ENCODE assay signal across 33 cellular contexts in the genomic region with DNA sequence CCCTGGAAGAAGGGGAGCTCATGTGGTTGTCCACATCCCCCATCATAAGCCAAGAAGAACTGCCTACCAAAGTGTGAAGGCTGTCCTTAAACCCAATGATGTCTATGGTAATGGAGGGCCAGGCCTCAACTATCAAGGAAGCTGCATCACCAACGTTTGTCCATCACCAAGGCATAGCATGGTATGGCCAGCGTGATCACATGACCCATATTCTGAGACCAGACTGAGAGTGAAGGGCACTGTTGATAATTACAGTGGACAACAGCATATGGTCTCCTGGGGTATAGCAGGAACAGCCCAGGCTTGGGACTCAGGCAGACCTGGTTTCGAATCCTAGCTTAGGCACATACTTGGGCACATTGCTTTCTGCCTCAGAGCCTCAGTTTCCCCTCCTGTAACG.
"Had no signal": no experiment of that assay in that cellular context is flagged by ENCODE, and none has a peak within 500 bp of the region (broad histone marks: within the 10 kb centered on the region; RNA-seq: fewer than 3 reads in every experiment).

No MANE protein-coding gene starts in this region.

- H3K4me3 ChIP-seq: SK-N-MC had no signal

- ATAC-seq: activated CD8-positive, alpha-beta memory T cell treated with anti-CD3 and anti-CD28 coated beads, Interleukin-2, amount 10 ng/mL, durations not matched to agents 7 days and 5 days; activated naive CD4-positive, alpha-beta T cell treated with anti-CD3 and anti-CD28 coated beads, Interleukin-2, amount 50 U/mL, for 72 hours; activated naive CD8-positive, alpha-beta T cell treated with anti-CD3 and anti-CD28 coated beads, Interleukin-2, amount 50 U/mL, for 24 hours; activated T-cell treated with anti-CD3 and anti-CD28 coated beads, Interleukin-2, amount 50 U/mL, for 4 hours; Panc1; Right ventricle myocardium inferior; T-cell had no signal

- DNase-seq: activated B cell treated with CpG ODN at 0.5 μM for 24 hours; activated CD4-positive, alpha-beta T cell treated with anti-CD3 and anti-CD28 coated beads for 1 hour; activated CD4-positive, alpha-beta T cell treated with anti-CD3 and anti-CD28 coated beads, Interleukin-2, amount 10 ng/mL, durations not matched to agents 24 days and 14 days; activated CD4-positive, alpha-beta T cell treated with anti-CD3 and anti-CD28 coated beads, Interleukin-2, amount 50 U/mL, for 48 hours; activated CD8-positive, alpha-beta memory T cell treated with anti-CD3 and anti-CD28 coated beads, Interleukin-2, amount 10 ng/mL, durations not matched to agents 7 days and 5 days; activated effector memory CD4-positive, alpha-beta T cell treated with anti-CD3 and anti-CD28 coated beads, Interleukin-2, amount 50 U/mL, for 16 hours; activated naive CD4-positive, alpha-beta T cell treated with Interleukin-2 at 50 U/mL for 16 hours; activated naive CD8-positive, alpha-beta T cell treated with anti-CD3 and anti-CD28 coated beads, Interleukin-2, amount 50 U/mL, for 24 hours; activated T-cell treated with anti-CD3 and anti-CD28 coated beads, Interleukin-2, amount 50 U/mL, for 4 hours; amygdala; Karpas-422; MM.1S; NCI-H1105 treated with DMSO at 0.1 percent for 48 hours; NCI-H1436 treated with DMSO at 0.1 percent for 48 hours; NCI-H2029; NCI-H2107; NCI-H2171 treated with DMSO at 0.1 percent for 48 hours; NCI-H510A treated with DMSO at 0.1 percent for 48 hours; NCI-H69; NK-92 treated with Interleukin-12 subunit alpha and Interleukin-12 subunit beta, amount 100 ng/mL, for 24 hours; OCI-M1; RPMI8226; T-cell; T-helper 2 cell; T1000 had no signal

- H3K9me3 Mint-ChIP-seq: activated B cell treated with CpG ODN at 0.5 μM for 24 hours; activated CD4-positive, alpha-beta T cell treated with anti-CD3 and anti-CD28 coated beads, Interleukin-2, amount 10 ng/mL, durations not matched to agents 24 days and 14 days; activated naive CD4-positive, alpha-beta T cell treated with anti-CD3 and anti-CD28 coated beads, Interleukin-2, amount 50 U/mL, for 72 hours; activated naive CD8-positive, alpha-beta T cell treated with anti-CD3 and anti-CD28 coated beads, Interleukin-2, amount 50 U/mL, for 24 hours; activated T-cell treated with anti-CD3 and anti-CD28 coated beads, Interleukin-2, amount 50 U/mL, for 4 hours; brain; central memory CD8-positive, alpha-beta T cell; T-cell had no signal

- H3K36me3 Mint-ChIP-seq: activated CD8-positive, alpha-beta memory T cell treated with anti-CD3 and anti-CD28 coated beads, Interleukin-2, amount 10 ng/mL, durations not matched to agents 7 days and 5 days; activated naive CD4-positive, alpha-beta T cell treated with anti-CD3 and anti-CD28 coated beads, Interleukin-2, amount 50 U/mL, for 72 hours; brain; T-cell had no signal

- H3K27me3 Mint-ChIP-seq: activated B cell treated with CpG ODN at 0.5 μM for 24 hours; activated CD8-positive, alpha-beta memory T cell treated with anti-CD3 and anti-CD28 coated beads, Interleukin-2, amount 10 ng/mL, durations not matched to agents 7 days and 5 days; activated naive CD8-positive, alpha-beta T cell treated with anti-CD3 and anti-CD28 coated beads, Interleukin-2, amount 50 U/mL, for 24 hours; brain; T-cell had no signal

- H3K27ac Mint-ChIP-seq: activated B cell treated with CpG ODN at 0.5 μM for 24 hours; activated CD4-positive, alpha-beta T cell treated with anti-CD3 and anti-CD28 coated beads, Interleukin-2, amount 10 ng/mL, durations not matched to agents 24 days and 14 days; activated CD8-positive, alpha-beta memory T cell treated with anti-CD3 and anti-CD28 coated beads, Interleukin-2, amount 10 ng/mL, durations not matched to agents 7 days and 5 days; activated naive CD4-positive, alpha-beta T cell treated with anti-CD3 and anti-CD28 coated beads, Interleukin-2, amount 50 U/mL, for 72 hours; activated naive CD8-positive, alpha-beta T cell treated with anti-CD3 and anti-CD28 coated beads, Interleukin-2, amount 50 U/mL, for 24 hours; brain; T-cell had no signal

- H3K4me1 Mint-ChIP-seq: activated B cell treated with CpG ODN at 0.5 μM for 24 hours; central memory CD8-positive, alpha-beta T cell had no signal

- H3K4me3 Mint-ChIP-seq: activated B cell treated with CpG ODN at 0.5 μM for 24 hours; activated CD4-positive, alpha-beta T cell treated with anti-CD3 and anti-CD28 coated beads, Interleukin-2, amount 10 ng/mL, durations not matched to agents 24 days and 14 days; activated CD8-positive, alpha-beta memory T cell treated with anti-CD3 and anti-CD28 coated beads, Interleukin-2, amount 10 ng/mL, durations not matched to agents 7 days and 5 days; activated naive CD8-positive, alpha-beta T cell treated with anti-CD3 and anti-CD28 coated beads, Interleukin-2, amount 50 U/mL, for 24 hours; activated T-cell treated with anti-CD3 and anti-CD28 coated beads, Interleukin-2, amount 50 U/mL, for 4 hours; brain; central memory CD8-positive, alpha-beta T cell; T-cell had no signal

- H3K27ac ChIP-seq: SK-N-MC had no signal

- FAIRE-seq: astrocyte, TTC549 had no signal
